ENCODE assay signal across 8 cellular contexts in the genomic region with DNA sequence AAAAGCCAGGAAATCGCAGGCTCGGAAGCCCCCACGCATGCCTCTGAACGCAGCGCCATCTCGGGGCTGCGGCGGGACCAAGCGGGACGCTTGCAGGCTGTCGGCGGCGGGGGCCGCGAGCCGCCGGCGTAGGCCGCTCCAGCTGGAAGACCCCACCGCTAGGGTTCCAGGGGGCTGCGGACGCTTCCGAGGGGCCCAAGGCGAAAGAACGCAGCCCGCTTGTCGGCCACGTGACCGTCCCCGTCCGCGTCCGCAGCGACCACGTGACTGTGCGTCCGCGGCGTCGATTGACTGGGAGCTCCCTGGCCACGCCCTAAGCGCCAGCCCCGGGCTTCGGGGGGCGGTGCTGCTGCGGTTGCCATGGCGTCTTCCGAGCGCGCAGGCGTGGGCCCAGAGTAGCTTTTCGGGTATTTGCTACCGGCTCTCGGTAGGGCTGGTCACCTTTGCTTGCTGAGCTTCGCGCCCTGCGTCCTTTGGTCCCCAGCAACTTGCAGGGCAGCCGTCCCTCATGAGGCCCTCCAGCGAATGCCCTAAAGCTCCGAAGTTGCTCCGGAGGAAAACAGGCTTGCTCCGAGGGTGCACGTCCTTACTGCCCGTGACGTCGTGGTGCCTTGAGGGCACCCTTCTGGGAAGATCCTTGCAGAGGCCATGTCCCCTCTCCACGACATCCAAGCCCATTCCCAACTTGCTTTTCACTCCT.
DNase-seq lines count a peak whose midpoint lies in the region; ATAC-seq and TF ChIP-seq lines count a peak whose summit lies in the region.

No MANE protein-coding gene starts in this region.

- no peak for TF ChIP-seq CTCF in WI38 (IDR thresholded peaks at IDR 0.05; ENCODE audit: low read depth, low read length)
- TF ChIP-seq CTCF in mammary epithelial cell (conservative IDR thresholded peaks at IDR 0.05 in 1 of 2, IDR thresholded peaks at IDR 0.05 in 1 of 2; ENCODE audit: extremely low read depth in 1 of 2, insufficient read depth in 1 of 2, low read depth in 1 of 2, low read length in 2 of 2) = peak; percentile 11 to 57

- H3K27me3 ChIP-seq in mammary epithelial cell (ENCODE audit: insufficient read depth, low read length) = no peaks in the 10 kb centered on the region

- peak overlapping the region; percentile 97 to 100 (median 100) for H3K27ac Mint-ChIP-seq in immature natural killer cell

- H3K9me3 ChIP-seq in mammary epithelial cell (replicated peaks; ENCODE audit: insufficient read depth, low read length) = no peaks in the 10 kb centered on the region

- dilution Hi-C loops in mammary epithelial cell (cut with HindIII; ENCODE audit: low sequenced_read_pairs) = no loop called here

- peak overlapping the region; percentile 91 to 99 (median 98) for H3K4me3 Mint-ChIP-seq in immature natural killer cell

- H3K4me1 Mint-ChIP-seq in immature natural killer cell = peaks cover 22 to 24% of the 10 kb centered on the region in 2 donors

- WGBS in mammary epithelial cell (ENCODE audit: low coverage, missing lambda C conversion rate) = 3% methylated on average over 12 of the region's 67 CpGs

- BruUV-seq in mammary epithelial cell (replicated peaks; lab: Mats Ljungman, UMichigan) = TSS peak; percentile 71

- intact Hi-C loops in mammary epithelial cell (cut with micrococcal nuclease) = loop anchor here (5.0 kb wide), 2 partner anchors 74 to 396 kb away; no protein-coding TSS in a partner anchor

- no peaks in the 10 kb centered on the region for H4K20me1 ChIP-seq in mammary epithelial cell (ENCODE audit: insufficient read depth, low read length)

- CTCF ChIA-PET in mammary epithelial cell (lab: Charles Lee; ENCODE audit: low non-redundant PET) = interaction anchor here (0.6 to 0.8 kb wide), 2 partner anchors 296 to 876 kb away, joined by 4 to 5 read pairs; no protein-coding TSS in a partner anchor

- peaks cover 14% of the 10 kb centered on the region for H3K4me1 ChIP-seq in mammary epithelial cell (ENCODE audit: insufficient read depth, low read length)

- H3K4me2 ChIP-seq in mammary epithelial cell (ENCODE audit: insufficient read depth, low read depth, low read length) = peak overlapping the region; percentile 74

- no peaks in the 10 kb centered on the region for H3K9me3 Mint-ChIP-seq in immature natural killer cell

- peaks cover 11 to 19% (median 11%) of the 10 kb centered on the region in 3 donors for H3K27me3 Mint-ChIP-seq in immature natural killer cell (ENCODE audit: low read depth in 3 of 3)

- H3K9ac ChIP-seq in mammary epithelial cell (ENCODE audit: insufficient read depth, low read length) = peak overlapping the region; percentile 71

- peak overlapping the region; percentile 95 for H2AFZ ChIP-seq in mammary epithelial cell (ENCODE audit: low read depth, low read length)

- DNase-seq in AG08396 (ENCODE audit: low spot score) (peak; percentile 97), NCI-H2171 (lab: John Stamatoyannopoulos, UW) (peak; percentile 92), mammary epithelial cell (peak; percentile 91), immature natural killer cell (peak; percentile 92 to 93 (median 93))
- DNase-seq in stimulated activated CD4-positive, alpha-beta T cell treated with anti-CD3 and anti-CD28 coated beads, Interleukin-12 subunit alpha, Interleukin-12 subunit beta, amount 100 ng/mL, for 4 hours = peak; percentile 91

- H3K79me2 ChIP-seq in mammary epithelial cell (ENCODE audit: insufficient read depth, low read length) = no peaks in the 10 kb centered on the region

- H3K36me3 ChIP-seq in mammary epithelial cell (ENCODE audit: insufficient read depth, low read length) = no peaks in the 10 kb centered on the region

- H3K36me3 Mint-ChIP-seq in immature natural killer cell = no peaks in the 10 kb centered on the region

- H3K4me3 ChIP-seq in WI38 (ENCODE audit: low read depth, low read length) (peak overlapping the region; percentile 64), mammary epithelial cell (replicated peaks in 1 of 3; ENCODE audit: insufficient read depth in 1 of 3, low read depth in 2 of 3, low read length in 3 of 3) (peak overlapping the region; percentile 45 to 80 (median 51))

- peak overlapping the region; percentile 91 for H3K27ac ChIP-seq in mammary epithelial cell (ENCODE audit: insufficient read depth, low read depth, low read length)

- in situ Hi-C loops in mammary epithelial cell (cut with MboI; ENCODE audit: low sequenced_read_pairs in 2 of 2) = no loop called here

- ATAC-seq in GM18873 (IDR thresholded peaks at IDR 0.05; ENCODE audit: low FRiP score, unreplicated experiment) (peak; percentile 81), HG03108 (IDR thresholded peaks at IDR 0.05; ENCODE audit: unreplicated experiment) (peak; percentile 84)

Comparison
In these comparisons a context has a peak if more than half of its experiments do, and no peak if none do; other contexts are left out.
1. Peak in every context shown above with its lines: DNase-seq, ATAC-seq, H3K4me3 ChIP-seq and H3K27ac ChIP-seq.